ENCODE assay signal across 9 cellular contexts in genomic region chr18:48545690-48546365, GRCh38. TPM values are rescaled to one million over a fixed set of nuclear protein-coding genes. Genes with fewer than 3 reads are reported as not detected.
DNase-seq lines count a peak whose midpoint lies in the region; ATAC-seq and TF ChIP-seq lines count a peak whose summit lies in the region.
"Had no signal": no experiment of that assay in that cellular context is flagged by ENCODE, and none has a peak within 500 bp of the region (broad histone marks: within the 10 kb centered on the region; RNA-seq: fewer than 3 reads in every experiment).

No MANE protein-coding gene starts in this region.

- no peak overlapping the region for H3K27ac ChIP-seq in substantia nigra (ENCODE audit: low read depth, low read length, poor library complexity, severe bottlenecking)
- H3K27ac ChIP-seq in CD8-positive, alpha-beta T cell (ENCODE audit: low read depth, low read length): no peak overlapping the region

- H3K4me3 Mint-ChIP-seq in brain: peak overlapping the region; percentile 48 to 73 (median 66)
- no peak overlapping the region for H3K4me3 Mint-ChIP-seq in CD8-positive, alpha-beta T cell

- H3K27me3 Mint-ChIP-seq in brain: peaks cover 5% of the 10 kb centered on the region
- H3K27me3 Mint-ChIP-seq in CD8-positive, alpha-beta T cell (ENCODE audit: low read depth): peaks cover 16% of the 10 kb centered on the region

- intact Hi-C loops in CD8-positive, alpha-beta T cell (cut with DNase I, micrococcal nuclease): loop anchor here (10.0 kb wide), 2 partner anchors 371 to 1829 kb away; partner anchors contain the start of gene SKA1 (in 1 of the 2)

- H3K4me1 ChIP-seq in CD8-positive, alpha-beta T cell (ENCODE audit: insufficient read depth, low read length): no peaks in the 10 kb centered on the region

- POLR2A ChIA-PET in CD8-positive, alpha-beta T cell (lab: Charles Lee): no interaction called here

- CTCF ChIA-PET in CD8-positive, alpha-beta T cell (lab: Charles Lee): no interaction called here

- DNase-seq in activated effector memory CD4-positive, alpha-beta T cell treated with anti-CD3 and anti-CD28 coated beads, Interleukin-2, amount 50 U/mL, for 16 hours: peak; percentile 33
- no peak for DNase-seq in activated effector memory CD4-positive, alpha-beta T cell treated with Interleukin-2 at 50 U/mL for 16 hours
- DNase-seq in iPS-NIHi7 (ENCODE audit: extremely low spot score): peak; percentile 73
- DNase-seq in substantia nigra (lab: John Stamatoyannopoulos, UW): peak in 48 of 49 donors; percentile 15 to 93 (median 80)
- no peak for DNase-seq in GM20000 (ENCODE audit: low spot score)
- DNase-seq in CD8-positive, alpha-beta T cell: no peak

- peak overlapping the region; percentile 71 to 96 (median 92) for H3K27ac Mint-ChIP-seq in brain
- H3K27ac Mint-ChIP-seq in CD8-positive, alpha-beta T cell: no peak overlapping the region

- H3K4me1 Mint-ChIP-seq in brain: peaks cover 82% of the 10 kb centered on the region
- peaks cover 4% of the 10 kb centered on the region for H3K4me1 Mint-ChIP-seq in CD8-positive, alpha-beta T cell (ENCODE audit: low read depth)

- no peak for TF ChIP-seq CTCF in brain (conservative IDR thresholded peaks at IDR 0.05)
- no peak for TF ChIP-seq CTCF in GM20000 (IDR thresholded peaks at IDR 0.05; ENCODE audit: extremely low read depth, missing control alignments)
- TF ChIP-seq CTCF in CD8-positive, alpha-beta T cell (IDR thresholded peaks at IDR 0.05): no peak

- no peaks in the 10 kb centered on the region for H3K9me3 ChIP-seq in CD8-positive, alpha-beta T cell (ENCODE audit: low read length)

- no peak for ATAC-seq in HG03196 (IDR thresholded peaks at IDR 0.05; ENCODE audit: unreplicated experiment)
- no peak for ATAC-seq in CD8-positive, alpha-beta T cell
- ATAC-seq: Panc1 had no signal

- H3K27me3 ChIP-seq in CD8-positive, alpha-beta T cell (ENCODE audit: insufficient read depth, low read length): no peaks in the 10 kb centered on the region

- H3K36me3 ChIP-seq in CD8-positive, alpha-beta T cell (ENCODE audit: insufficient read depth, low read length): no peaks in the 10 kb centered on the region

- no peaks in the 10 kb centered on the region for H3K9me3 Mint-ChIP-seq in brain
- H3K9me3 Mint-ChIP-seq in CD8-positive, alpha-beta T cell: no peaks in the 10 kb centered on the region

- H3K4me3 ChIP-seq in CD8-positive, alpha-beta T cell (ENCODE audit: low read depth, low read length): no peak overlapping the region

- H3K36me3 Mint-ChIP-seq in brain: peaks cover 33% of the 10 kb centered on the region
- no peaks in the 10 kb centered on the region for H3K36me3 Mint-ChIP-seq in CD8-positive, alpha-beta T cell

RNA-seq across cellular contexts. Expression of gene CTIF, which starts 7.0 kb away (rescaled TPM):
- 66.2 TPM for polyA plus RNA-seq in brain (ENCODE audit: insufficient read depth, low read depth, low replicate concordance)
- 1 to 10 TPM; 2.0 to 3.0 TPM for total RNA-seq in CD8-positive, alpha-beta T cell

Comparison
In these comparisons a context has a peak if more than half of its experiments do, and no peak if none do; other contexts are left out.
1. DNase-seq: peak in activated effector memory CD4-positive, alpha-beta T cell treated with anti-CD3 and anti-CD28 coated beads, Interleukin-2, amount 50 U/mL, for 16 hours (single experiment), iPS-NIHi7 (single experiment) and substantia nigra (48 of 49); none in activated effector memory CD4-positive, alpha-beta T cell treated with Interleukin-2 at 50 U/mL for 16 hours (single experiment), GM20000 (single experiment) and CD8-positive, alpha-beta T cell (0 of 7).